8 cellular contexts compared by ENCODE assay signal in the genomic region with DNA sequence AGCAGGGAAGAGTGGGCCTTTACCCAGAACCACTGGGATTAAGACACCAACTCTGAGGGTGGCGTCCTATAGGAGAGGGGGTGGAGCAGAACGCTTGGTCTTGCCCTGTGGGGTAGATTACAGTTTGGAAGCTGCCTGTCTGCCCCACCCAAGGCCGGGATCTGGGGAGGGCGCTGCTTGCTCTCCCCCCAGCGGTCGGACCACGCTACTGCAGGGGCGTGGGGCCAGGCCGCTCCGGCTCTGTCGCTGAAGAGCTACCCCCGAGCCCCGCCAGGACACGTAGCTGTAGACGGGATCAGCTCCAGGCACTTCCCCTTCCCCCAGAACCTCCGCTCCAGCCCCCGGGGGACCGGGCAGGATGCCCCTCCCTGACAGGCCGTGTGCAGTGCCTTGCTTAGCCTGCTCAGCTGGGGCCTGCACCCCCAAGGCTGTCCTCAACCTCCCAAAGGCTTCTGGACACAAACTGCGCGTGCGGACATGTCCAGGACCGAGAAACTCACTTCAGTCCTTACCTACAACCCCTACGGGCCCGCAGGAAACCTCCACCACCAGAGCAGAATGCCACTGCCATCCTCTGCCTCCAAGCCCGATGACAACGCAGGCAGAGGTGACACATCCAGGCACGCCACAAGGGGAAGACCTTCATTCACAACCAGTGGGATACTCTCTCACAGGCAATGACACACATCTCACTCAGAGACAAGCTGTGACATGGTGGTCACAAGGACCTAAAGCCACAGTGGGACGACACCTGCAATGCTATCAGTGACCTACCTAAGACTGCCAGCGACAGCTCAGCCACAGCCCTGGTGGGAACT. TPM values are rescaled to one million over a fixed set of nuclear protein-coding genes. Genes with fewer than 3 reads are reported as not detected.
A peak's percentile ranks its signal among the peaks of the same experiment; 100 is the strongest.
DNase-seq lines count a peak whose midpoint lies in the region; ATAC-seq and TF ChIP-seq lines count a peak whose summit lies in the region.

No MANE protein-coding gene starts in this region.

- peaks cover 52% of the 10 kb centered on the region for H3K4me1 Mint-ChIP-seq in activated naive CD8-positive, alpha-beta T cell treated with anti-CD3 and anti-CD28 coated beads, Interleukin-2, amount 10 ng/mL, durations not matched to agents 7 days and 5 days
- peaks cover 80% of the 10 kb centered on the region for H3K4me1 Mint-ChIP-seq in osteocyte (ENCODE audit: unreplicated experiment)

- H3K4me3 ChIP-seq in Jurkat, Clone E6-1 (ENCODE audit: low read length): no peak overlapping the region

- H3K27ac Mint-ChIP-seq in activated naive CD8-positive, alpha-beta T cell treated with anti-CD3 and anti-CD28 coated beads, Interleukin-2, amount 10 ng/mL, durations not matched to agents 7 days and 5 days: peak overlapping the region; percentile 83
- H3K27ac Mint-ChIP-seq in osteocyte (ENCODE audit: unreplicated experiment): peak overlapping the region; percentile 95

- POLR2A ChIA-PET in activated naive CD8-positive, alpha-beta T cell treated with anti-CD3 and anti-CD28 coated beads, Interleukin-2, amount 10 ng/mL, durations not matched to agents 7 days and 5 days (lab: Charles Lee): interaction anchor here (0.7 to 6.0 kb wide), 10 partner anchors 12 to 298 kb away, joined by 3 to 97 read pairs (median 4); a partner anchor contains a TSS

- DNase-seq in NCI-H1436 (lab: John Stamatoyannopoulos, UW) (peak; percentile 56), NCI-H1436 treated with DMSO at 0.1 percent for 48 hours (lab: John Stamatoyannopoulos, UW) (no peak), glomerular visceral epithelial cell (ENCODE audit: extremely low spot score) (peak; percentile 84), osteocyte (ENCODE audit: extremely low spot score, unreplicated experiment) (peak; percentile 93)
- DNase-seq in Jurkat, Clone E6-1 (ENCODE audit: low read depth, low spot score): peak; percentile 39
- peak; percentile 88 for DNase-seq in activated naive CD8-positive, alpha-beta T cell treated with anti-CD3 and anti-CD28 coated beads, Interleukin-2, amount 10 ng/mL, durations not matched to agents 7 days and 5 days

- ATAC-seq in SK-N-SH treated with all-trans-retinoic acid at 6 μM for 48 hours (peak; percentile 16), GM18517 (IDR thresholded peaks at IDR 0.05; ENCODE audit: unreplicated experiment) (no peak)
- peak; percentile 43 for ATAC-seq in activated naive CD8-positive, alpha-beta T cell treated with anti-CD3 and anti-CD28 coated beads, Interleukin-2, amount 10 ng/mL, durations not matched to agents 7 days and 5 days (ENCODE audit: low read depth)

- no peaks in the 10 kb centered on the region for H3K9me3 Mint-ChIP-seq in activated naive CD8-positive, alpha-beta T cell treated with anti-CD3 and anti-CD28 coated beads, Interleukin-2, amount 10 ng/mL, durations not matched to agents 7 days and 5 days
- no peaks in the 10 kb centered on the region for H3K9me3 Mint-ChIP-seq in osteocyte (ENCODE audit: unreplicated experiment)

- TF ChIP-seq CTCF in osteocyte (IDR thresholded peaks at IDR 0.05): peak; percentile 99

- peaks cover 9% of the 10 kb centered on the region for H3K27me3 Mint-ChIP-seq in activated naive CD8-positive, alpha-beta T cell treated with anti-CD3 and anti-CD28 coated beads, Interleukin-2, amount 10 ng/mL, durations not matched to agents 7 days and 5 days
- no peaks in the 10 kb centered on the region for H3K27me3 Mint-ChIP-seq in osteocyte (ENCODE audit: unreplicated experiment)

- peaks cover 2% of the 10 kb centered on the region for H3K36me3 Mint-ChIP-seq in activated naive CD8-positive, alpha-beta T cell treated with anti-CD3 and anti-CD28 coated beads, Interleukin-2, amount 10 ng/mL, durations not matched to agents 7 days and 5 days
- no peaks in the 10 kb centered on the region for H3K36me3 Mint-ChIP-seq in osteocyte (ENCODE audit: unreplicated experiment)

- H3K4me3 Mint-ChIP-seq in activated naive CD8-positive, alpha-beta T cell treated with anti-CD3 and anti-CD28 coated beads, Interleukin-2, amount 10 ng/mL, durations not matched to agents 7 days and 5 days: peak overlapping the region; percentile 73
- peak overlapping the region; percentile 97 for H3K4me3 Mint-ChIP-seq in osteocyte (ENCODE audit: unreplicated experiment)

TF ChIP-seq in SK-N-SH treated with all-trans-retinoic acid at 6 μM for 48 hours, 23 proteins besides CTCF, POLR2A, EP300 and RAD21:
- TF ChIP-seq, protein P1, sequence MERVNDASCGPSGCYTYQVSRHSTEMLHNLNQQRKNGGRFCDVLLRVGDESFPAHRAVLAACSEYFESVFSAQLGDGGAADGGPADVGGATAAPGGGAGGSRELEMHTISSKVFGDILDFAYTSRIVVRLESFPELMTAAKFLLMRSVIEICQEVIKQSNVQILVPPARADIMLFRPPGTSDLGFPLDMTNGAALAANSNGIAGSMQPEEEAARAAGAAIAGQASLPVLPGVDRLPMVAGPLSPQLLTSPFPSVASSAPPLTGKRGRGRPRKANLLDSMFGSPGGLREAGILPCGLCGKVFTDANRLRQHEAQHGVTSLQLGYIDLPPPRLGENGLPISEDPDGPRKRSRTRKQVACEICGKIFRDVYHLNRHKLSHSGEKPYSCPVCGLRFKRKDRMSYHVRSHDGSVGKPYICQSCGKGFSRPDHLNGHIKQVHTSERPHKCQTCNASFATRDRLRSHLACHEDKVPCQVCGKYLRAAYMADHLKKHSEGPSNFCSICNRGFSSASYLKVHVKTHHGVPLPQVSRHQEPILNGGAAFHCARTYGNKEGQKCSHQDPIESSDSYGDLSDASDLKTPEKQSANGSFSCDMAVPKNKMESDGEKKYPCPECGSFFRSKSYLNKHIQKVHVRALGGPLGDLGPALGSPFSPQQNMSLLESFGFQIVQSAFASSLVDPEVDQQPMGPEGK (CRISPR knock-in tag; IDR thresholded peaks at IDR 0.05; ENCODE audit: borderline replicate concordance): no peak
- TF ChIP-seq CSDC2 (CRISPR knock-in tag; IDR thresholded peaks at IDR 0.05) (no peak), TCF4 (CRISPR knock-in tag; IDR thresholded peaks at IDR 0.05; ENCODE audit: borderline replicate concordance) (no peak), ZFP3 (CRISPR knock-in tag; IDR thresholded peaks at IDR 0.05) (no peak), GLIS3 (CRISPR knock-in tag; IDR thresholded peaks at IDR 0.05) (no peak), SNAI2 (CRISPR knock-in tag; IDR thresholded peaks at IDR 0.05) (no peak), RARB (CRISPR knock-in tag; IDR thresholded peaks at IDR 0.05) (no peak), ZC3H10 (CRISPR knock-in tag; IDR thresholded peaks at IDR 0.05) (no peak), ZNF565 (CRISPR knock-in tag; conservative IDR thresholded peaks at IDR 0.05; ENCODE audit: low read depth) (no peak), OSR1 (CRISPR knock-in tag; IDR thresholded peaks at IDR 0.05) (no peak), PPARA (CRISPR knock-in tag; IDR thresholded peaks at IDR 0.05; ENCODE audit: borderline replicate concordance) (no peak), ZFP30 (CRISPR knock-in tag; IDR thresholded peaks at IDR 0.05) (no peak)

RNA-seq across cellular contexts. Expression of a gene that starts 3.6 kb away (rescaled TPM):
- polyA plus RNA-seq in Jurkat, Clone E6-1 (2012; ENCODE audit: insufficient read depth, insufficient read length): 4.6 TPM
- total RNA-seq in activated naive CD8-positive, alpha-beta T cell treated with anti-CD3 and anti-CD28 coated beads, Interleukin-2, amount 10 ng/mL, durations not matched to agents 7 days and 5 days: 100 to 1,000 TPM; 278 to 344 TPM
- total RNA-seq in osteocyte: 462 and 503 TPM in 2 replicates

RNA-seq across cellular contexts. Expression of a gene that starts 30.7 kb away (rescaled TPM):
- polyA plus RNA-seq in Jurkat, Clone E6-1 (2012; ENCODE audit: insufficient read depth, insufficient read length): 2,178 TPM
- 1,000 to 10,000 TPM; 1,132 to 1,152 TPM for total RNA-seq in activated naive CD8-positive, alpha-beta T cell treated with anti-CD3 and anti-CD28 coated beads, Interleukin-2, amount 10 ng/mL, durations not matched to agents 7 days and 5 days
- 1,404 TPM in 2 replicates for total RNA-seq in osteocyte

RNA-seq across cellular contexts. Expression of a gene that starts 48.4 kb away (rescaled TPM):
- polyA plus RNA-seq in Jurkat, Clone E6-1 (2012; ENCODE audit: insufficient read depth, insufficient read length): 33.1 TPM
- total RNA-seq in activated naive CD8-positive, alpha-beta T cell treated with anti-CD3 and anti-CD28 coated beads, Interleukin-2, amount 10 ng/mL, durations not matched to agents 7 days and 5 days: 10 to 100 TPM; 27.2 to 38.2 TPM
- total RNA-seq in osteocyte: 12.7 and 15.6 TPM in 2 replicates

RNA-seq across cellular contexts. Expression of a gene that starts 58.7 kb away (rescaled TPM):
- 194 TPM for polyA plus RNA-seq in Jurkat, Clone E6-1 (2012; ENCODE audit: insufficient read depth, insufficient read length)
- 100 to 1,000 TPM; 231 to 233 TPM for total RNA-seq in activated naive CD8-positive, alpha-beta T cell treated with anti-CD3 and anti-CD28 coated beads, Interleukin-2, amount 10 ng/mL, durations not matched to agents 7 days and 5 days
- total RNA-seq in osteocyte: 91.6 and 107 TPM in 2 replicates
